Comparison of ENCODE assay signal across 12 cellular contexts in genomic region chr1:160806784-160807183, GRCh38. TPM values are rescaled to one million over a fixed set of nuclear protein-coding genes. Genes with fewer than 3 reads are reported as not detected.
"Had no signal": no experiment of that assay in that cellular context is flagged by ENCODE, and none has a peak within 500 bp of the region (broad histone marks: within the 10 kb centered on the region; RNA-seq: fewer than 3 reads in every experiment).

No MANE protein-coding gene starts in this region.

- ATAC-seq: gastroesophageal sphincter had no signal

- DNase-seq: activated gamma-delta T cell; amniotic stem cell; effector memory CD4-positive, alpha-beta T cell; left ventricle myocardium inferior; mesendoderm; ovary; stimulated activated CD4-positive, alpha-beta T cell treated with anti-CD3 and anti-CD28 coated beads, Interleukin-12 subunit alpha, Interleukin-12 subunit beta, amount 100 ng/mL, for 4 hours had no signal

- H3K36me3 Mint-ChIP-seq: brain, neural progenitor cell had no signal

- H3K9me3 ChIP-seq: ovary had no signal

- H3K4me3 ChIP-seq: gastroesophageal sphincter, left ventricle myocardium inferior, neural progenitor cell, ovary had no signal

- H3K36me3 ChIP-seq: gastroesophageal sphincter, left ventricle myocardium inferior, neural progenitor cell, ovary had no signal

- H3K4me3 Mint-ChIP-seq: brain; neural progenitor cell; T-helper 2 cell treated with Interferon-gamma antibody and Interleukin-4, amounts not matched to agents 5 μg/mL and 100 μg/mL, for 36 hours had no signal

- H2AFZ ChIP-seq: neural progenitor cell had no signal

- H3K4me2 ChIP-seq: neural progenitor cell had no signal

- H3K27ac Mint-ChIP-seq: brain; neural progenitor cell; T-helper 2 cell treated with Interferon-gamma antibody and Interleukin-4, amounts not matched to agents 5 μg/mL and 100 μg/mL, for 36 hours had no signal

- H3K4me1 ChIP-seq: gastroesophageal sphincter, left ventricle myocardium inferior, neural progenitor cell had no signal

- H3K4me1 Mint-ChIP-seq: brain, neural progenitor cell had no signal

- H3K27ac ChIP-seq: gastroesophageal sphincter, left ventricle myocardium inferior, neural progenitor cell, ovary had no signal

RNA-seq across cellular contexts. Expression of gene LY9, which starts 10.8 kb away (rescaled TPM):
- total RNA-seq: epithelial cell of proximal tubule, left ventricle myocardium inferior had no signal

RNA-seq across cellular contexts. Expression of gene CD244, which starts 55.9 kb away (rescaled TPM):
- total RNA-seq: epithelial cell of proximal tubule had no signal
